ENCODE assay signal across 8 cellular contexts in the genomic region with DNA sequence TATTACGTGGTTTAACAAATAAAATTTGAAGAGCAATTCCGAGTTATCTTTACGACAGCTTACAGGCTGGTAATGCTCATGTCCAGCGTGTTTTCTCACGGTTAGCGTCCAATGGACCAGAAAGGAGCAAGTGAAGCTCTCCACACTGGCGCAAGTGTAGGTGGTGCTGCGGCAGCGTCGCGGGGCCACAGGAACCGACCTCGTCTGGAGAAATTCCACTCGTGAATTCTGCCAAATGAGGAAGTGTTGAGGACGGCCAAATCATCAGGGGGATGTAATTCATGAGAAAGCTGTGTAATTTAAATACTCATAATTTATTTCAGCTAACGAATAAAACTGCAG. TPM values are rescaled to one million over a fixed set of nuclear protein-coding genes. Genes with fewer than 3 reads are reported as not detected.
DNase-seq lines count a peak whose midpoint lies in the region; ATAC-seq and TF ChIP-seq lines count a peak whose summit lies in the region.

No MANE protein-coding gene starts in this region.

- 6 to 10% (median 7%) methylated on average over 16 of the region's 16 CpGs for WGBS in psoas muscle, 3 donors

- intact Hi-C loops in psoas muscle (cut with DNase I), result loop anchor here (2.0 to 10.0 kb wide), 5 partner anchors 79 to 236 kb away; a partner anchor contains a TSS

- in situ Hi-C loops in GM13977 (cut with MboI; ENCODE audit: low pct_unique_long_range_greater_than_20kb, low sequenced_read_pairs, unreplicated experiment), result loop anchor here (25.0 kb wide), 1 partner anchor 231 kb away; a partner anchor contains a TSS

- H3K27me3 ChIP-seq in Peyer's patch (no peaks in the 10 kb centered on the region), psoas muscle (ENCODE audit: insufficient read depth in 3 of 3, low read length in 2 of 3) (no peaks in the 10 kb centered on the region)

- H3K27ac ChIP-seq in Peyer's patch (peak overlapping the region; percentile 59 to 87 (median 80)), psoas muscle (peak overlapping the region; percentile 90)

- DNase-seq in Peyer's patch, result no peak
- no peak for DNase-seq in fibroblast of mammary gland (ENCODE audit: low read depth)
- peak in 1 of 2 donors; percentile 54 for DNase-seq in psoas muscle
- no peak for DNase-seq in SK-N-DZ (ENCODE audit: low spot score)
- no peak for DNase-seq in putamen (ENCODE audit: low spot score)
- no peak for DNase-seq in GM13977 (ENCODE audit: low spot score)

- peaks cover 0 to 31% (median 3%) of the 10 kb centered on the region in 3 donors for H3K36me3 ChIP-seq in Peyer's patch
- H3K36me3 ChIP-seq in psoas muscle (ENCODE audit: insufficient read depth in 1 of 2, low read depth in 1 of 2), result peaks cover 0 to 31% of the 10 kb centered on the region in 2 donors

- no peak for TF ChIP-seq CTCF in Peyer's patch (IDR thresholded peaks at IDR 0.05)
- no peak for TF ChIP-seq CTCF in fibroblast of mammary gland (conservative IDR thresholded peaks at IDR 0.05; ENCODE audit: control insufficient read depth, insufficient read depth, low read depth, low read length)
- no peak for TF ChIP-seq CTCF in psoas muscle (IDR thresholded peaks at IDR 0.05)
- TF ChIP-seq CTCF in GM13977 (IDR thresholded peaks at IDR 0.05; ENCODE audit: extremely low read depth, insufficient read depth, missing control alignments), result no peak

- no peak for TF ChIP-seq POLR2A in Peyer's patch (IDR thresholded peaks at IDR 0.05)

- H3K4me1 ChIP-seq in Peyer's patch (peaks cover 0 to 8% (median 5%) of the 10 kb centered on the region in 4 donors), psoas muscle (peaks cover 4% of the 10 kb centered on the region)

- H3K4me3 ChIP-seq in Peyer's patch (peak overlapping the region; percentile 72 to 95 (median 91)), fibroblast of mammary gland (ENCODE audit: control insufficient read depth, low read depth, low read length) (peak overlapping the region; percentile 86), psoas muscle (peak overlapping the region; percentile 96)

- no peaks in the 10 kb centered on the region for H3K9me3 ChIP-seq in Peyer's patch
- H3K9me3 ChIP-seq in psoas muscle, result peaks cover 2% of the 10 kb centered on the region

- ATAC-seq in GM18511 (IDR thresholded peaks at IDR 0.05; ENCODE audit: unreplicated experiment) (peak; percentile 30), HG02610 (IDR thresholded peaks at IDR 0.05; ENCODE audit: unreplicated experiment) (peak; percentile 27), psoas muscle (peak; percentile 25 to 61 (median 48))

RNA-seq across cellular contexts. Expression of a gene that starts 0.3 kb away (rescaled TPM):
- total RNA-seq in Peyer's patch, result 10 to 100 TPM; 10.3 to 32.2 (median 16.7) TPM
- 1 to 10 TPM; 6.9 to 9.8 (median 8.0) TPM for total RNA-seq in psoas muscle
- polyA plus RNA-seq in psoas muscle, result 1 to 10 TPM; 1.7 to 7.9 (median 3.8) TPM
- 7.7 and 23.2 TPM in 2 replicates for polyA plus RNA-seq in SK-N-DZ (2014; cell fraction: cytosol; rRNA removed)
- polyA plus RNA-seq in SK-N-DZ (2014; cell fraction: nucleus; rRNA removed), result 24.5 and 31.9 TPM in 2 replicates
